18 cellular contexts compared by ENCODE assay signal in the genomic region with DNA sequence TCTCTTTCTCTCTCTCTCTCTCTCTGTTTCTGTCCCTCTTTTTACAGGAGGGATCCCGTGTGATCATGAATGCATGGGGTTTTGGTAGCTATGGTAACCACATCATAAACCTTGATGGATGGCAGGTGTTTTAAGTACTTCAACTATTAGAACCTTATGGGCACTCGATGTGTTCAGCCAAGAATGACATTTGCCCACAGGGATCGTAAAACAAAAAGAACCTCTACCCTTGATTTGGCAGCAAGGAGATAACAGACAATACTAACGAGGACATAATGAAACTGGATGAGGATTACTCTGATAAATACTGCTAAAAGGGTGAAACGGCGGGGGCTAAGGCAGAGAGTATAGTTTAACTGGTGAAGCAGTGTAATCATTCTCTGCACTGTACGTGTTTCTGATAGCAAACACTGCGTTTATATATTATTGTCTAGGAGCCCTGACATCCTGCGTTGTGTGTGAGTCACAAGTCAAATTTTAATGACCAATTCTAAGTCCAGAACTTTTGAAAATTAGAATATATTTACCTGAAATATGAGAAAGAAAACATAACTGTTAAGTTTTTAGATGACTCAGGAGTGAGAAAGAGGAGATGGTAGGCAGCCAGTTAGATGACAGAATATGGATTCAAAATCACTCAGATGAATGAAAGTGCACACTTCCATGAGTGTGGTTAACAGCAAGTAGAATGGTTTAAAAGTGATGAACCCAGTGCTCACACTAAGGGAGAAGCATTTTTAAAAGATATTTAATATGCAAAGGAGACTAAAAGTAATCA.
DNase-seq lines count a peak whose midpoint lies in the region; ATAC-seq, FAIRE-seq and TF ChIP-seq lines count a peak whose summit lies in the region.
"Had no signal": no experiment of that assay in that cellular context is flagged by ENCODE, and none has a peak within 500 bp of the region (broad histone marks: within the 10 kb centered on the region; RNA-seq: fewer than 3 reads in every experiment).

No MANE protein-coding gene starts in this region.

- no peaks in the 10 kb centered on the region for H3K9me3 ChIP-seq in GM12878 (replicated peaks; ENCODE audit: control insufficient read depth, insufficient read depth, low read length)
- H3K9me3 ChIP-seq: MG63, thoracic aorta had no signal

- H3K79me2 ChIP-seq in GM12878 (ENCODE audit: control insufficient read depth, insufficient read depth, low read length), result no peaks in the 10 kb centered on the region

- H4K20me1 ChIP-seq in GM12878 (ENCODE audit: control insufficient read depth, insufficient read depth), result no peaks in the 10 kb centered on the region

- no peak for TF ChIP-seq CTCF in GM12878 (IDR thresholded peaks at IDR 0.05 in 2 of 3, conservative IDR thresholded peaks at IDR 0.05 in 1 of 3; ENCODE audit: control insufficient read depth in 2 of 3, extremely low read depth in 1 of 3, insufficient read depth in 1 of 3, low read depth in 3 of 3, low read length in 3 of 3)

- H3K27me3 ChIP-seq in GM12878 (replicated peaks in 1 of 2; ENCODE audit: control insufficient read depth in 2 of 2, insufficient read depth in 2 of 2, low read length in 1 of 2), result no peaks in the 10 kb centered on the region
- H3K27me3 ChIP-seq: MG63 had no signal

- BruUV-seq in GM12878 (replicated peaks; lab: Mats Ljungman, UMichigan), result no TSS peak

- intact Hi-C loops in GM12878 (cut with micrococcal nuclease; ENCODE audit: unreplicated experiment), result no loop called here

- WGBS in GM12878 (ENCODE audit: insufficient coverage, insufficient replicate concordance, low lambda C conversion rate, missing lambda C conversion rate), result 20% methylated on average over 9 of the region's 9 CpGs

- no peaks in the 10 kb centered on the region for H3K4me1 ChIP-seq in GM12878 (ENCODE audit: control insufficient read depth, insufficient read depth, low read length)

- TF ChIP-seq POLR2A in GM12878 (IDR thresholded peaks at IDR 0.05; ENCODE audit: low read depth, low read length), result no peak

- SMC1A ChIA-PET in GM12878 (lab: Charles Lee; ENCODE audit: uncharacterized antibody, unreplicated experiment), result no interaction called here

- H3K27ac ChIP-seq in GM12878 (ENCODE audit: control insufficient read depth, insufficient read depth), result no peak overlapping the region
- H3K27ac ChIP-seq: epithelial cell of prostate, thoracic aorta had no signal

- ATAC-seq in GM12878 (peak; percentile 76), left lobe of liver (no peak)
- ATAC-seq: activated CD8-positive, alpha-beta T cell treated with anti-CD3 and anti-CD28 coated beads for 36 hours; sciatic nerve had no signal

- no peak for FAIRE-seq in GM12878 (lab: Jason Lieb, UNC)
- FAIRE-seq: colon had no signal

- no peak overlapping the region for H3K4me2 ChIP-seq in GM12878 (ENCODE audit: control insufficient read depth, insufficient read depth)

- no peak for TF ChIP-seq EP300 in GM12878 (IDR thresholded peaks at IDR 0.05; ENCODE audit: borderline replicate concordance in 1 of 2, control insufficient read depth in 1 of 2, low read depth in 2 of 2, low read length in 2 of 2)

- peak; percentile 26 for DNase-seq in Caki2 (ENCODE audit: low read depth)
- peak; percentile 99 for DNase-seq in NCI-H1092 treated with DMSO at 0.1 percent for 48 hours (lab: John Stamatoyannopoulos, UW)
- DNase-seq in NCI-H345 treated with DMSO at 0.1 percent for 48 hours (lab: John Stamatoyannopoulos, UW; ENCODE audit: unreplicated experiment), result peak; percentile 15
- no peak for DNase-seq in GM12878 (ENCODE audit: low read depth, low spot score)
- DNase-seq in T-helper 1 cell, result no peak
- DNase-seq in left lobe of liver (ENCODE audit: low spot score), result no peak
- DNase-seq in ecto neural progenitor cell (ENCODE audit: low spot score), result no peak
- DNase-seq in activated gamma-delta T cell (lab: John Stamatoyannopoulos, UW), result no peak
- DNase-seq: activated CD8-positive, alpha-beta T cell treated with anti-CD3 and anti-CD28 coated beads for 36 hours; anterior cingulate cortex; MG63; NK-92 treated with Interleukin-12 subunit alpha and Interleukin-12 subunit beta, amount 100 ng/mL, for 24 hours; stimulated activated CD4-positive, alpha-beta T cell treated with anti-CD3 and anti-CD28 coated beads, Interleukin-2, amount 100 ng/mL, for 48 hours; stimulated activated CD8-positive, alpha-beta memory T cell treated with anti-CD3 and anti-CD28 coated beads, Interleukin-4, amount 100 ng/mL, for 48 hours had no signal

- H3K36me3 ChIP-seq in GM12878 (ENCODE audit: control insufficient read depth in 2 of 2, insufficient read depth in 2 of 2, low read length in 1 of 2), result no peaks in the 10 kb centered on the region
- H3K36me3 ChIP-seq: MG63, thoracic aorta had no signal

- in situ Hi-C loops in Caki2 (cut with HindIII; ENCODE audit: low pct_unique_long_range_greater_than_20kb, low sequenced_read_pairs) (no loop called here), GM12878 (cut with MboI) (no loop called here)

- no peak overlapping the region for H3K9ac ChIP-seq in GM12878 (ENCODE audit: control insufficient read depth, insufficient read depth, low read length)

- RAD21 ChIA-PET in GM12878 (lab: Charles Lee; ENCODE audit: unreplicated experiment), result no interaction called here

- POLR2A ChIA-PET in GM12878 (lab: Charles Lee), result no interaction called here

- no peak overlapping the region for H2AFZ ChIP-seq in GM12878 (ENCODE audit: control insufficient read depth, low read depth, low read length)

- no peak overlapping the region for H3K4me3 ChIP-seq in GM12878
- H3K4me3 ChIP-seq: MG63, thoracic aorta had no signal

- TF ChIP-seq RAD21 in GM12878 (IDR thresholded peaks at IDR 0.05; ENCODE audit: insufficient read depth, low read depth, low read length), result no peak

- CTCF ChIA-PET in GM12878 (lab: Yijun Ruan, JAX), result interaction anchor here (1.7 kb wide), 1 partner anchor 8 kb away, joined by 8 read pairs; no protein-coding TSS in a partner anchor

TF ChIP-seq in GM12878, 131 proteins besides CTCF, POLR2A, EP300 and RAD21:
- TF ChIP-seq ZNF274 (IDR thresholded peaks at IDR 0.05; ENCODE audit: insufficient read depth, insufficient read length), result no peak
- no peak for TF ChIP-seq CHD4 (IDR thresholded peaks at IDR 0.05)
- no peak for TF ChIP-seq HDAC2 (IDR thresholded peaks at IDR 0.05)
- no peak for TF ChIP-seq SREBF1 (IDR thresholded peaks at IDR 0.05; ENCODE audit: low read length)
- TF ChIP-seq SRF (IDR thresholded peaks at IDR 0.05; ENCODE audit: low read depth in 2 of 2, low read length in 2 of 2), result no peak
- no peak for TF ChIP-seq RCOR1 (conservative IDR thresholded peaks at IDR 0.05; ENCODE audit: low read depth, low read length)
- TF ChIP-seq MEF2B (IDR thresholded peaks at IDR 0.05; ENCODE audit: partially characterized antibody, poor library complexity, severe bottlenecking), result no peak
- no peak for TF ChIP-seq IKZF2 (IDR thresholded peaks at IDR 0.05)
- no peak for TF ChIP-seq TCF12 (IDR thresholded peaks at IDR 0.05; ENCODE audit: low read depth, low read length)
- TF ChIP-seq, protein P1, sequence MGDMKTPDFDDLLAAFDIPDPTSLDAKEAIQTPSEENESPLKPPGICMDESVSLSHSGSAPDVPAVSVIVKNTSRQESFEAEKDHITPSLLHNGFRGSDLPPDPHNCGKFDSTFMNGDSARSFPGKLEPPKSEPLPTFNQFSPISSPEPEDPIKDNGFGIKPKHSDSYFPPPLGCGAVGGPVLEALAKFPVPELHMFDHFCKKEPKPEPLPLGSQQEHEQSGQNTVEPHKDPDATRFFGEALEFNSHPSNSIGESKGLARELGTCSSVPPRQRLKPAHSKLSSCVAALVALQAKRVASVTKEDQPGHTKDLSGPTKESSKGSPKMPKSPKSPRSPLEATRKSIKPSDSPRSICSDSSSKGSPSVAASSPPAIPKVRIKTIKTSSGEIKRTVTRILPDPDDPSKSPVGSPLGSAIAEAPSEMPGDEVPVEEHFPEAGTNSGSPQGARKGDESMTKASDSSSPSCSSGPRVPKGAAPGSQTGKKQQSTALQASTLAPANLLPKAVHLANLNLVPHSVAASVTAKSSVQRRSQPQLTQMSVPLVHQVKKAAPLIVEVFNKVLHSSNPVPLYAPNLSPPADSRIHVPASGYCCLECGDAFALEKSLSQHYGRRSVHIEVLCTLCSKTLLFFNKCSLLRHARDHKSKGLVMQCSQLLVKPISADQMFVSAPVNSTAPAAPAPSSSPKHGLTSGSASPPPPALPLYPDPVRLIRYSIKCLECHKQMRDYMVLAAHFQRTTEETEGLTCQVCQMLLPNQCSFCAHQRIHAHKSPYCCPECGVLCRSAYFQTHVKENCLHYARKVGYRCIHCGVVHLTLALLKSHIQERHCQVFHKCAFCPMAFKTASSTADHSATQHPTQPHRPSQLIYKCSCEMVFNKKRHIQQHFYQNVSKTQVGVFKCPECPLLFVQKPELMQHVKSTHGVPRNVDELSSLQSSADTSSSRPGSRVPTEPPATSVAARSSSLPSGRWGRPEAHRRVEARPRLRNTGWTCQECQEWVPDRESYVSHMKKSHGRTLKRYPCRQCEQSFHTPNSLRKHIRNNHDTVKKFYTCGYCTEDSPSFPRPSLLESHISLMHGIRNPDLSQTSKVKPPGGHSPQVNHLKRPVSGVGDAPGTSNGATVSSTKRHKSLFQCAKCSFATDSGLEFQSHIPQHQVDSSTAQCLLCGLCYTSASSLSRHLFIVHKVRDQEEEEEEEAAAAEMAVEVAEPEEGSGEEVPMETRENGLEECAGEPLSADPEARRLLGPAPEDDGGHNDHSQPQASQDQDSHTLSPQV (IDR thresholded peaks at IDR 0.05), result no peak
TF ChIP-seq in GM12878: peak in this region for 0.

Comparison
In these comparisons a context has a peak if more than half of its experiments do, and no peak if none do; other contexts are left out.
1. DNase-seq: peak in Caki2 (single experiment), NCI-H1092 treated with DMSO at 0.1 percent for 48 hours (single experiment) and NCI-H345 treated with DMSO at 0.1 percent for 48 hours (single experiment); none in GM12878 (single experiment), T-helper 1 cell (0 of 5), left lobe of liver (single experiment), ecto neural progenitor cell (single experiment) and activated gamma-delta T cell (single experiment).